ENCODE assay signal across 8 cellular contexts in genomic region chr9:129006328-129007034, GRCh38. TPM values are rescaled to one million over a fixed set of nuclear protein-coding genes. Genes with fewer than 3 reads are reported as not detected.
DNase-seq lines count a peak whose midpoint lies in the region; ATAC-seq and TF ChIP-seq lines count a peak whose summit lies in the region.

No MANE protein-coding gene starts in this region.

- peaks cover 17% of the 10 kb centered on the region for H3K27me3 Mint-ChIP-seq in endothelial cell (ENCODE audit: unreplicated experiment)
- H3K27me3 Mint-ChIP-seq in stimulated activated naive B cell treated with anti-CD40 and anti-IgM and Interleukin-4, amounts not matched to agents 10 μg/mL and 1 μg/mL and 100 μg/mL, for 72 hours, result no peaks in the 10 kb centered on the region

- H3K4me3 Mint-ChIP-seq in endothelial cell (ENCODE audit: unreplicated experiment), result no peak overlapping the region
- H3K4me3 Mint-ChIP-seq in stimulated activated naive B cell treated with anti-CD40 and anti-IgM and Interleukin-4, amounts not matched to agents 10 μg/mL and 1 μg/mL and 100 μg/mL, for 72 hours, result no peak overlapping the region

- H3K27ac Mint-ChIP-seq in endothelial cell (ENCODE audit: unreplicated experiment), result no peak overlapping the region
- peak overlapping the region; percentile 90 for H3K27ac Mint-ChIP-seq in stimulated activated naive B cell treated with anti-CD40 and anti-IgM and Interleukin-4, amounts not matched to agents 10 μg/mL and 1 μg/mL and 100 μg/mL, for 72 hours

- peak; percentile 98 for TF ChIP-seq CTCF in AG09319 (IDR thresholded peaks at IDR 0.05; ENCODE audit: low read depth, low read length)
- peak; percentile 65 for TF ChIP-seq CTCF in endothelial cell (IDR thresholded peaks at IDR 0.05; ENCODE audit: unreplicated experiment)

- H3K4me1 Mint-ChIP-seq in endothelial cell (ENCODE audit: unreplicated experiment), result no peaks in the 10 kb centered on the region
- peaks cover 4 to 6% of the 10 kb centered on the region in 2 donors for H3K4me1 Mint-ChIP-seq in stimulated activated naive B cell treated with anti-CD40 and anti-IgM and Interleukin-4, amounts not matched to agents 10 μg/mL and 1 μg/mL and 100 μg/mL, for 72 hours

- H3K36me3 Mint-ChIP-seq in endothelial cell (ENCODE audit: low read depth, unreplicated experiment), result peaks cover 35% of the 10 kb centered on the region
- peaks cover 42 to 58% of the 10 kb centered on the region in 2 donors for H3K36me3 Mint-ChIP-seq in stimulated activated naive B cell treated with anti-CD40 and anti-IgM and Interleukin-4, amounts not matched to agents 10 μg/mL and 1 μg/mL and 100 μg/mL, for 72 hours

- ATAC-seq in stimulated activated naive B cell treated with anti-CD40 and anti-IgM and Interleukin-4, amounts not matched to agents 10 μg/mL and 1 μg/mL and 100 μg/mL, for 72 hours (replicated peaks), result peak; percentile 82 to 83
- no peak for ATAC-seq in HG03442 (IDR thresholded peaks at IDR 0.05; ENCODE audit: unreplicated experiment)

- H3K9me3 Mint-ChIP-seq in endothelial cell (ENCODE audit: unreplicated experiment), result no peaks in the 10 kb centered on the region
- no peaks in the 10 kb centered on the region for H3K9me3 Mint-ChIP-seq in stimulated activated naive B cell treated with anti-CD40 and anti-IgM and Interleukin-4, amounts not matched to agents 10 μg/mL and 1 μg/mL and 100 μg/mL, for 72 hours

- peak; percentile 44 for DNase-seq in AG09319 (ENCODE audit: extremely low read depth, low read depth)
- peak; percentile 72 for DNase-seq in GM19240 (ENCODE audit: insufficient read length, low spot score)
- DNase-seq in NCI-H510A (lab: John Stamatoyannopoulos, UW), result peak; percentile 47
- peak; percentile 48 to 63 for DNase-seq in activated CD4-positive, alpha-beta T cell treated with anti-CD3 and anti-CD28 coated beads, Interleukin-2, amount 50 U/mL, for 48 hours
- DNase-seq in endothelial cell (ENCODE audit: low spot score), result peak; percentile 77
- DNase-seq in midbrain (lab: John Stamatoyannopoulos, UW), result peak; percentile 87
- DNase-seq in stimulated activated naive B cell treated with anti-CD40 and anti-IgM and Interleukin-4, amounts not matched to agents 10 μg/mL and 1 μg/mL and 100 μg/mL, for 72 hours, result peak; percentile 29

RNA-seq across cellular contexts. Expression of gene SH3GLB2, which starts 21.6 kb away (rescaled TPM):
- total RNA-seq in endothelial cell (ENCODE audit: unreplicated experiment), result 94.3 TPM

RNA-seq across cellular contexts. Expression of gene MIGA2, which starts 29.9 kb away (rescaled TPM):
- 32.9 TPM for total RNA-seq in endothelial cell (ENCODE audit: unreplicated experiment)

RNA-seq across cellular contexts. Expression of gene NUP188, which starts 59.0 kb away (rescaled TPM):
- 44.0 TPM for total RNA-seq in endothelial cell (ENCODE audit: unreplicated experiment)

RNA-seq across cellular contexts. Expression of gene DOLK, which starts 59.1 kb away (rescaled TPM):
- 18.2 TPM for total RNA-seq in endothelial cell (ENCODE audit: unreplicated experiment)

Comparison
In these comparisons a context has a peak if more than half of its experiments do, and no peak if none do; other contexts are left out.
1. DNase-seq: peak in every context shown above with its lines; median percentile 87 in midbrain; 77 in endothelial cell; 72 in GM19240; 56 in activated CD4-positive, alpha-beta T cell treated with anti-CD3 and anti-CD28 coated beads, Interleukin-2, amount 50 U/mL, for 48 hours; 47 in NCI-H510A; 44 in AG09319; 29 in stimulated activated naive B cell treated with anti-CD40 and anti-IgM and Interleukin-4, amounts not matched to agents 10 μg/mL and 1 μg/mL and 100 μg/mL, for 72 hours.